ENCODE assay signal across 9 cellular contexts in the genomic region with DNA sequence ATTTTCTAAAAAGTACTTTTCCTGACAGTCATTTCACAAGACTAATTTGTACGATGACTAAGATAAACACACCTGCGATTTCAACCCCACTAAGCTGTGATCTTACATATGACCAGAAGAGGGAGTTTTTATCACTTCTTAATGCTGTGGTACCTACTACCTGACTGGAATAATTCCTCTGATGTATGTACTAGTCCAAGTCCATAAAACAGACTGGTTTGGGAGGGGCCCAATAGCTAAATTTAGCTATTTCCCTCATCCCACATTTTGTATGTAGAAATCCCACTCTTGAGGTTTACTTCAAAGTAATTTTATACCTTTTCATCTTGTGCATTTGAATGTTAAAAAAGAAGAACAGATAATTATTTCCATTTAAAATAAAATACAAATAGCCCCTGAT. TPM values are rescaled to one million over a fixed set of nuclear protein-coding genes. Genes with fewer than 3 reads are reported as not detected.
DNase-seq lines count a peak whose midpoint lies in the region; ATAC-seq and TF ChIP-seq lines count a peak whose summit lies in the region.
"Had no signal": no experiment of that assay in that cellular context is flagged by ENCODE, and none has a peak within 500 bp of the region (broad histone marks: within the 10 kb centered on the region; RNA-seq: fewer than 3 reads in every experiment).

No MANE protein-coding gene starts in this region.

- DNase-seq in NCI-H1694 treated with DMSO at 0.1 percent for 48 hours (lab: John Stamatoyannopoulos, UW) (peak; percentile 6), NCI-H1694 (lab: John Stamatoyannopoulos, UW) (no peak), SHP77 treated with DMSO at 0.1 percent for 48 hours (lab: John Stamatoyannopoulos, UW) (peak; percentile 65), fibroblast of the aortic adventitia (ENCODE audit: low read depth) (peak; percentile 54), retinal pigment epithelial cell (ENCODE audit: low read depth) (no peak), AG20443 (ENCODE audit: low spot score) (no peak)

- ATAC-seq in GM21381 (IDR thresholded peaks at IDR 0.05; ENCODE audit: unreplicated experiment) (peak; percentile 64), HG03571 (IDR thresholded peaks at IDR 0.05; ENCODE audit: unreplicated experiment) (peak; percentile 58)

- H3K4me3 ChIP-seq in fibroblast of the aortic adventitia (ENCODE audit: low read depth, low read length) (no peak overlapping the region), retinal pigment epithelial cell (ENCODE audit: low read length) (no peak overlapping the region)

- TF ChIP-seq CTCF in fibroblast of the aortic adventitia (IDR thresholded peaks at IDR 0.05; ENCODE audit: insufficient read depth, low read length) (peak; percentile 72), retinal pigment epithelial cell (conservative IDR thresholded peaks at IDR 0.05; ENCODE audit: low read depth, low read length) (peak; percentile 71)

RNA-seq across cellular contexts. Expression of a gene that starts 49.7 kb away (rescaled TPM):
- not detected in 2 replicates for total RNA-seq in fibroblast of the aortic adventitia (ENCODE audit: low replicate concordance)
- total RNA-seq: CD8-positive, alpha-beta memory T cell had no signal

Comparison
In these comparisons a context has a peak if more than half of its experiments do, and no peak if none do; other contexts are left out.
1. DNase-seq: peak in NCI-H1694 treated with DMSO at 0.1 percent for 48 hours (single experiment), SHP77 treated with DMSO at 0.1 percent for 48 hours (single experiment) and fibroblast of the aortic adventitia (single experiment); none in NCI-H1694 (single experiment), retinal pigment epithelial cell (single experiment) and AG20443 (single experiment).